7 cellular contexts compared by ENCODE assay signal in the genomic region with DNA sequence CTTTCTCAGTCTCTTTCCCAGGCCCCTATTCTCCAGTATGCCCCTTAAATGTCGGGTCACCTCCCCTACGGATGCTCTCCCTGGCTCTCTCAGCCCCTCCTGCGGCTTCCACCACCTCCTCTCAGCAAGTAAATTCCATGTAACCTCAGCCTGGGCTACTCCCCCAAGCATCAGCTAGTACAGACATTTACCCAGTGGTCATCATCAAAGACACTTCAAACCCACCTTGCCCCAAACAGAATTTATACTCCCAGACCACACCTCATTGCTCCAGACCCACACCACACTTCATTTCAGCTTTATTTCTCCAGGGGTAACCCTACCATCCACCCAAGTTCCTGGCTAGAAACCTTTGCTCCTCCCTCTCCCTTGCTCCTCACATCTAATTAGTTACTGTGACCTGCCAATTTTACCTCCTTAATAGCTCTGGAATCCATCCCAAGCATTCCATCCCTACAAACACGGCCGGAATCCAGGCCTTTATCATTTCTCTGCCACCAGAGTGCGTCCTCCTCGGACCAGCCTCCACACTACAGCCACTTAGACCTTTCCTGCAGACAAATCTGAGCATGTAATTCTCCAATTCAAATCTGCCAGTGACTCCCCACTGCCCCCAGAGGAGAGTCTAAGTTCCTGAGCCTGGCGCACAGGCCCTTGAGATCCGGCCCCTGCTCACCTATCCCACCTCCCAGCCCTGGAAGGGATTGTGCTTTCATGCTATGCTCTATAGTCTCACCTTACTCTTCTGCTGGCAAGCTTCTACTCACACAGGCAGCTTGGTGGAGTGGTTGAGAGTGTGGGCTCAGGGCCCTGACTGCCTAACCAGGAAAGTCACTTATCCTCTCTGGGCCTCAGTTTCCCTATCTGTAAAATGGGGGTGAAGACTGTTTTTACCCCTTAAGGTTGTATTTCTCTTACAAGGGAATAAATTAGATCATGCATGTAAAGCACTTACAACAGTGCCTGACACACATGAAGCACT. TPM values are rescaled to one million over a fixed set of nuclear protein-coding genes. Genes with fewer than 3 reads are reported as not detected.
A peak's percentile ranks its signal among the peaks of the same experiment; 100 is the strongest.
DNase-seq lines count a peak whose midpoint lies in the region; ATAC-seq and TF ChIP-seq lines count a peak whose summit lies in the region.

No MANE protein-coding gene starts in this region.

- peaks cover 0 to 31% (median 0%) of the 10 kb centered on the region in 3 donors for H3K27me3 ChIP-seq in psoas muscle (ENCODE audit: insufficient read depth in 3 of 3, low read length in 2 of 3)

- TF ChIP-seq CTCF in epithelial cell of proximal tubule (conservative IDR thresholded peaks at IDR 0.05; ENCODE audit: low read depth, low read length) (peak; percentile 66), psoas muscle (IDR thresholded peaks at IDR 0.05) (peak; percentile 27)

- ATAC-seq in GM18867 (IDR thresholded peaks at IDR 0.05; ENCODE audit: unreplicated experiment), result peak; percentile 49
- peak in 2 of 4 donors; percentile 45 to 52 for ATAC-seq in psoas muscle
- no peak for ATAC-seq in GM21447 (IDR thresholded peaks at IDR 0.05; ENCODE audit: unreplicated experiment)

- 40 to 54% (median 47%) methylated on average over 9 of the region's 9 CpGs for WGBS in psoas muscle, 3 donors

- H3K4me3 ChIP-seq in epithelial cell of proximal tubule (ENCODE audit: low read depth, low read length) (no peak overlapping the region), psoas muscle (no peak overlapping the region)

- no peak overlapping the region for H3K27ac ChIP-seq in psoas muscle

- intact Hi-C loops in psoas muscle (cut with DNase I), result loop anchor here in 1 of 2 donors (1.0 kb wide), 1 partner anchor 43 kb away; no protein-coding TSS in a partner anchor

- H3K36me3 ChIP-seq in psoas muscle (ENCODE audit: insufficient read depth in 1 of 2, low read depth in 1 of 2), result no peaks in the 10 kb centered on the region

- DNase-seq in NCI-H69 (lab: John Stamatoyannopoulos, UW) (peak; percentile 82), epithelial cell of proximal tubule (ENCODE audit: low read depth) (peak; percentile 25), psoas muscle (no peak), T-helper 2 cell (no peak)
- DNase-seq in NK-92 treated with Interleukin-12 subunit alpha and Interleukin-12 subunit beta, amount 100 ng/mL, for 24 hours (lab: John Stamatoyannopoulos, UW), result no peak

- no peaks in the 10 kb centered on the region for H3K9me3 ChIP-seq in psoas muscle

- no peaks in the 10 kb centered on the region for H3K4me1 ChIP-seq in psoas muscle

RNA-seq across cellular contexts. Expression of a gene that starts 31.4 kb away (rescaled TPM):
- total RNA-seq in epithelial cell of proximal tubule (18.8 and 25.0 TPM in 2 replicates), psoas muscle (10 to 100 TPM in 1 of 4 donors, 1 to 10 TPM in 3; 3.5 to 13.4 (median 5.9) TPM)
- polyA plus RNA-seq in psoas muscle, result 10 to 100 TPM in 1 of 3 donors, 1 to 10 TPM in 2; 4.1 to 11.6 (median 9.9) TPM

Comparison
In these comparisons a context has a peak if more than half of its experiments do, and no peak if none do; other contexts are left out.
1. DNase-seq: peak in NCI-H69 (single experiment) and epithelial cell of proximal tubule (single experiment); none in psoas muscle (0 of 2), T-helper 2 cell (0 of 5) and NK-92 treated with Interleukin-12 subunit alpha and Interleukin-12 subunit beta, amount 100 ng/mL, for 24 hours (single experiment).